Comparison of ENCODE assay signal across 8 cellular contexts in the genomic region with DNA sequence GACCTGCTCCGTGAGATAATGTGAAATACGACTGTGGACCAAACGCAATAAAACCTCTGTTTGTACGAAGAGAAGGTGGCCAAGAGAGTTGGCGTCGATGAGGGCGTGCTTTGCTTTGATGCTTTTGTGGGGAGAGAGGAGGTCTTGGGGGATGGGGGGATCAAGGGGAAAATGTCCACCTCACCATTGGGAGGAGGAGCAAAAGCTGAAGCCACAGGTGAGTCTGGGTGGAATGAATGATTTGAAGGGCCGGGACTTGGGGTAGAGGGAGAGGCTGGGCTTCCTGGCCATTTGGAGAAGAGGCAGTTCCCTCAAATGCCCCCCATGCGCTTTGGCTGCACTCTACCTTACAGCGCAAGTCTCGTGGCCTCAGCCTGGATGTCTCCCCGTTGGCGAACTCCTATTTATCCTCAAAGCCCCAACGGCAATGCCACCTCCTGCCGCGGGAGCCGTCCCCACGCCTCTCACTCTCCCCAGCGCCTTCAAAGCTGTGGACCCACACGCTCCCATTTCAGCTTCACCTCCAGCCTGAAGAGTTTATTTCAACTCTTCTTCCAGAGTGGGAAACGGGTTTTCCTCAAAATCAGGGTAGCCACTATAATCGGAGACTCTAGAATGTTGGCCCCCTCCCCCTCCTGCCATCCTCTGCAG.
A peak's percentile ranks its signal among the peaks of the same experiment; 100 is the strongest.
DNase-seq lines count a peak whose midpoint lies in the region; ATAC-seq, FAIRE-seq and TF ChIP-seq lines count a peak whose summit lies in the region.

No MANE protein-coding gene starts in this region.

- peaks cover 24% of the 10 kb centered on the region for H3K36me3 ChIP-seq in OCI-LY3 (replicated peaks; ENCODE audit: low read depth, low read length)
- peaks cover 31% of the 10 kb centered on the region for H3K36me3 ChIP-seq in effector memory CD4-positive, alpha-beta T cell (ENCODE audit: control insufficient read depth, insufficient read depth, low read length)
- H3K36me3 ChIP-seq in parathyroid adenoma (ENCODE audit: control insufficient read depth, insufficient read depth, low read length) = no peaks in the 10 kb centered on the region

- H3K9me3 ChIP-seq in OCI-LY3 (ENCODE audit: insufficient read depth, low read length) (no peaks in the 10 kb centered on the region), parathyroid adenoma (ENCODE audit: control insufficient read depth, low read length) (no peaks in the 10 kb centered on the region)
- H3K9me3 ChIP-seq in effector memory CD4-positive, alpha-beta T cell (ENCODE audit: control insufficient read depth, low read length) = no peaks in the 10 kb centered on the region

- H4K20me1 ChIP-seq in OCI-LY3 (ENCODE audit: insufficient read depth, low read length) = peaks cover 5% of the 10 kb centered on the region; the same call in 1 of the 2 replicates

- H3K27ac ChIP-seq in OCI-LY3 (ENCODE audit: low read length) (peak overlapping the region; percentile 92), parathyroid adenoma (no peak overlapping the region)
- peak overlapping the region; percentile 9 for H3K27ac ChIP-seq in effector memory CD4-positive, alpha-beta T cell (ENCODE audit: insufficient read depth, low read length, poor library complexity, severe bottlenecking)

- H3K9ac ChIP-seq in OCI-LY3 (ENCODE audit: low read length) (peak overlapping the region; percentile 73), parathyroid adenoma (no peak overlapping the region)

- no peak for DNase-seq in effector memory CD4-positive, alpha-beta T cell
- DNase-seq in H54 (ENCODE audit: insufficient read length, low spot score) = no peak
- no peak for DNase-seq in NCI-H524 (lab: John Stamatoyannopoulos, UW)

- H3K79me2 ChIP-seq in OCI-LY3 (ENCODE audit: low read length) (peaks cover 22% of the 10 kb centered on the region; the same call in 1 of the 2 replicates), parathyroid adenoma (no peaks in the 10 kb centered on the region)

- peaks cover 41% of the 10 kb centered on the region for H3K4me1 ChIP-seq in OCI-LY3 (ENCODE audit: low read length)
- peaks cover 40% of the 10 kb centered on the region for H3K4me1 ChIP-seq in effector memory CD4-positive, alpha-beta T cell (ENCODE audit: control insufficient read depth, insufficient read depth, low read length, poor library complexity, severe bottlenecking)
- peaks cover 5% of the 10 kb centered on the region for H3K4me1 ChIP-seq in parathyroid adenoma

- TF ChIP-seq CTCF in OCI-LY3 (IDR thresholded peaks at IDR 0.05; ENCODE audit: low read depth, low read length) (no peak), parathyroid adenoma (IDR thresholded peaks at IDR 0.05) (no peak)

- FAIRE-seq in G401.6 (lab: Jason Lieb, UNC) (peak; percentile 50), H54 (lab: Jason Lieb, UNC) (no peak)

- peak overlapping the region; percentile 81 for H3K4me2 ChIP-seq in OCI-LY3 (ENCODE audit: low read length)
- peak overlapping the region; percentile 77 for H3K4me2 ChIP-seq in parathyroid adenoma (ENCODE audit: low read length)

- no peak for TF ChIP-seq POLR2A in H54 (IDR thresholded peaks at IDR 0.05; ENCODE audit: low read depth, low read length)

- H2AFZ ChIP-seq in OCI-LY3 (ENCODE audit: low read depth, low read length) = no peak overlapping the region
- peak overlapping the region; percentile 71 for H2AFZ ChIP-seq in parathyroid adenoma

- no peak for ATAC-seq in GM19035 (IDR thresholded peaks at IDR 0.05; ENCODE audit: unreplicated experiment)
- ATAC-seq in HG03045 (IDR thresholded peaks at IDR 0.05; ENCODE audit: unreplicated experiment) = no peak

- no peaks in the 10 kb centered on the region for H3K27me3 ChIP-seq in OCI-LY3 (ENCODE audit: low read depth, low read length)
- H3K27me3 ChIP-seq in effector memory CD4-positive, alpha-beta T cell (replicated peaks; ENCODE audit: control insufficient read depth, insufficient read depth, low read length, poor library complexity, severe bottlenecking) = no peaks in the 10 kb centered on the region
- H3K27me3 ChIP-seq in parathyroid adenoma (ENCODE audit: control insufficient read depth, insufficient read depth, low read length) = no peaks in the 10 kb centered on the region

- peak overlapping the region; percentile 82 for H3K4me3 ChIP-seq in OCI-LY3 (ENCODE audit: low read length)
- peak overlapping the region; percentile 61 for H3K4me3 ChIP-seq in effector memory CD4-positive, alpha-beta T cell (ENCODE audit: insufficient read depth, low read depth, low read length, poor library complexity, severe bottlenecking)
- peak overlapping the region; percentile 63 for H3K4me3 ChIP-seq in parathyroid adenoma (ENCODE audit: low read depth, low read length)
